8 cellular contexts compared by ENCODE assay signal in genomic region chr9:134163374-134164196, GRCh38. TPM values are rescaled to one million over a fixed set of nuclear protein-coding genes. Genes with fewer than 3 reads are reported as not detected.
DNase-seq lines count a peak whose midpoint lies in the region; ATAC-seq and TF ChIP-seq lines count a peak whose summit lies in the region.

No MANE protein-coding gene starts in this region.

- no peaks in the 10 kb centered on the region for H3K9me3 ChIP-seq in endodermal cell (ENCODE audit: control insufficient read depth, low read length)
- H3K9me3 ChIP-seq in muscle layer of duodenum (ENCODE audit: control insufficient read depth in 1 of 2, low read length in 2 of 2) = no peaks in the 10 kb centered on the region

- H3K4me3 Mint-ChIP-seq in activated CD8-positive, alpha-beta memory T cell treated with anti-CD3 and anti-CD28 coated beads, Interleukin-2, amount 10 ng/mL, durations not matched to agents 7 days and 5 days = no peak overlapping the region
- no peak overlapping the region for H3K4me3 Mint-ChIP-seq in endodermal cell
- no peak overlapping the region for H3K4me3 Mint-ChIP-seq in activated T-helper 17 cell treated with anti-CD3 and anti-CD28 coated beads, Interleukin-2, amount 50 U/mL, for 72 hours

- H3K4me3 ChIP-seq in endodermal cell (ENCODE audit: low read length) (no peak overlapping the region), muscle layer of duodenum (ENCODE audit: low read depth in 1 of 2, low read length in 2 of 2) (no peak overlapping the region)

- H3K4me1 ChIP-seq in endodermal cell (ENCODE audit: control insufficient read depth, insufficient read depth, low read length) (no peaks in the 10 kb centered on the region), muscle layer of duodenum (ENCODE audit: control insufficient read depth in 1 of 2, insufficient read depth in 2 of 2, low read length in 2 of 2) (peaks cover 3 to 7% of the 10 kb centered on the region in 2 donors)

- 11 to 17% methylated on average over 63 to 79 of the region's 79 CpGs for WGBS in endodermal cell (ENCODE audit: insufficient coverage in 1 of 2, insufficient read length in 1 of 2), 2 experiments

- H3K36me3 ChIP-seq in endodermal cell (ENCODE audit: control insufficient read depth, insufficient read depth, low read length) = peaks cover 1% of the 10 kb centered on the region
- H3K36me3 ChIP-seq in muscle layer of duodenum (ENCODE audit: control insufficient read depth in 1 of 2, insufficient read depth in 2 of 2, low read length in 2 of 2) = peaks cover under 1 to 12% of the 10 kb centered on the region in 2 donors

- H3K36me3 Mint-ChIP-seq in activated CD8-positive, alpha-beta memory T cell treated with anti-CD3 and anti-CD28 coated beads, Interleukin-2, amount 10 ng/mL, durations not matched to agents 7 days and 5 days = peaks cover 6% of the 10 kb centered on the region
- H3K36me3 Mint-ChIP-seq in endodermal cell (ENCODE audit: low read depth) = peaks cover 18% of the 10 kb centered on the region
- H3K36me3 Mint-ChIP-seq in activated T-helper 17 cell treated with anti-CD3 and anti-CD28 coated beads, Interleukin-2, amount 50 U/mL, for 72 hours (ENCODE audit: low read depth) = peaks cover 7% of the 10 kb centered on the region

- H3K27me3 Mint-ChIP-seq in activated CD8-positive, alpha-beta memory T cell treated with anti-CD3 and anti-CD28 coated beads, Interleukin-2, amount 10 ng/mL, durations not matched to agents 7 days and 5 days = no peaks in the 10 kb centered on the region
- H3K27me3 Mint-ChIP-seq in endodermal cell (ENCODE audit: insufficient read depth) = no peaks in the 10 kb centered on the region
- no peaks in the 10 kb centered on the region for H3K27me3 Mint-ChIP-seq in activated T-helper 17 cell treated with anti-CD3 and anti-CD28 coated beads, Interleukin-2, amount 50 U/mL, for 72 hours

- peak overlapping the region; percentile 38 for H3K27ac ChIP-seq in endodermal cell (ENCODE audit: low read depth, low read length)
- H3K27ac ChIP-seq in muscle layer of duodenum (ENCODE audit: low read length) = peak overlapping the region; percentile 16

- peak; percentile 62 for TF ChIP-seq CTCF in endodermal cell (conservative IDR thresholded peaks at IDR 0.05)

- no peak overlapping the region for H3K27ac Mint-ChIP-seq in activated CD8-positive, alpha-beta memory T cell treated with anti-CD3 and anti-CD28 coated beads, Interleukin-2, amount 10 ng/mL, durations not matched to agents 7 days and 5 days
- no peak overlapping the region for H3K27ac Mint-ChIP-seq in endodermal cell
- no peak overlapping the region for H3K27ac Mint-ChIP-seq in activated T-helper 17 cell treated with anti-CD3 and anti-CD28 coated beads, Interleukin-2, amount 50 U/mL, for 72 hours

- H3K9me3 Mint-ChIP-seq in activated CD8-positive, alpha-beta memory T cell treated with anti-CD3 and anti-CD28 coated beads, Interleukin-2, amount 10 ng/mL, durations not matched to agents 7 days and 5 days (ENCODE audit: low read depth) = no peaks in the 10 kb centered on the region
- peaks cover 2% of the 10 kb centered on the region for H3K9me3 Mint-ChIP-seq in endodermal cell
- no peaks in the 10 kb centered on the region for H3K9me3 Mint-ChIP-seq in activated T-helper 17 cell treated with anti-CD3 and anti-CD28 coated beads, Interleukin-2, amount 50 U/mL, for 72 hours

- H3K27me3 ChIP-seq in endodermal cell (ENCODE audit: control insufficient read depth, insufficient read depth, low read length, poor library complexity, severe bottlenecking) (no peaks in the 10 kb centered on the region), muscle layer of duodenum (ENCODE audit: low read depth, low read length) (no peaks in the 10 kb centered on the region)

- H3K9ac ChIP-seq in endodermal cell (ENCODE audit: extremely low read depth, low read length, poor library complexity, severe bottlenecking) = no peak overlapping the region

- CTCF ChIA-PET in activated CD8-positive, alpha-beta memory T cell treated with anti-CD3 and anti-CD28 coated beads, Interleukin-2, amount 10 ng/mL, durations not matched to agents 7 days and 5 days (lab: Charles Lee) = interaction anchor here (0.7 to 3.6 kb wide), 9 partner anchors 11 to 279 kb away, joined by 3 to 21 read pairs (median 7); partner anchors contain the start of gene WDR5

- ATAC-seq in activated CD8-positive, alpha-beta memory T cell treated with anti-CD3 and anti-CD28 coated beads, Interleukin-2, amount 10 ng/mL, durations not matched to agents 7 days and 5 days = peak; percentile 18
- ATAC-seq in HG03521 (IDR thresholded peaks at IDR 0.05; ENCODE audit: unreplicated experiment) = no peak
- ATAC-seq in activated T-helper 17 cell treated with anti-CD3 and anti-CD28 coated beads, Interleukin-2, amount 50 U/mL, for 72 hours (replicated peaks) = no peak

- peaks cover 20% of the 10 kb centered on the region for H3K4me1 Mint-ChIP-seq in activated CD8-positive, alpha-beta memory T cell treated with anti-CD3 and anti-CD28 coated beads, Interleukin-2, amount 10 ng/mL, durations not matched to agents 7 days and 5 days
- H3K4me1 Mint-ChIP-seq in endodermal cell = no peaks in the 10 kb centered on the region
- peaks cover 11% of the 10 kb centered on the region for H3K4me1 Mint-ChIP-seq in activated T-helper 17 cell treated with anti-CD3 and anti-CD28 coated beads, Interleukin-2, amount 50 U/mL, for 72 hours

- DNase-seq in C1 segment of cervical spinal cord (lab: John Stamatoyannopoulos, UW) (peak in 12 of 14 donors; percentile 41 to 75 (median 50)), Kasumi-1 (lab: John Stamatoyannopoulos, UW) (peak; percentile 28 to 32), endodermal cell (peak; percentile 77)
- DNase-seq in activated CD8-positive, alpha-beta memory T cell treated with anti-CD3 and anti-CD28 coated beads, Interleukin-2, amount 10 ng/mL, durations not matched to agents 7 days and 5 days = peak; percentile 78
- DNase-seq in stimulated activated CD8-positive, alpha-beta memory T cell treated with anti-CD3 and anti-CD28 coated beads, Interleukin-4, amount 100 ng/mL, for 48 hours = peak; percentile 75

RNA-seq across cellular contexts. Expression of gene RNU6ATAC, which starts 0.8 kb away (rescaled TPM):
- total RNA-seq in activated CD8-positive, alpha-beta memory T cell treated with anti-CD3 and anti-CD28 coated beads, Interleukin-2, amount 10 ng/mL, durations not matched to agents 7 days and 5 days = 10 to 100 TPM in 1 of 2 experiments, not detected in 1; 46.3 TPM
- 100 to 1,000 TPM; 115 to 156 TPM for total RNA-seq in endodermal cell
- polyA plus RNA-seq in endodermal cell (2013, experiment 1 of 2) = 17,848 TPM
- 19,941 TPM for polyA plus RNA-seq in endodermal cell (2013, experiment 2 of 2)
- total RNA-seq in activated T-helper 17 cell treated with anti-CD3 and anti-CD28 coated beads, Interleukin-2, amount 50 U/mL, for 72 hours = 10 to 100 TPM; 58.0 to 86.0 TPM

RNA-seq across cellular contexts. Expression of gene WDR5, which starts 27.7 kb away (rescaled TPM):
- total RNA-seq in activated CD8-positive, alpha-beta memory T cell treated with anti-CD3 and anti-CD28 coated beads, Interleukin-2, amount 10 ng/mL, durations not matched to agents 7 days and 5 days = 10 to 100 TPM; 41.2 to 47.0 TPM
- total RNA-seq in endodermal cell = 10 to 100 TPM; 53.8 to 57.2 TPM
- 41.9 TPM for polyA plus RNA-seq in endodermal cell (2013, experiment 1 of 2)
- polyA plus RNA-seq in endodermal cell (2013, experiment 2 of 2) = 36.8 TPM
- 10 to 100 TPM; 26.7 to 48.1 TPM for total RNA-seq in activated T-helper 17 cell treated with anti-CD3 and anti-CD28 coated beads, Interleukin-2, amount 50 U/mL, for 72 hours
